In genomic region chr10:6920072-6921019, GRCh38 we compare ENCODE assay signal across 8 cellular contexts.
A peak's percentile ranks its signal among the peaks of the same experiment; 100 is the strongest.
DNase-seq lines count a peak whose midpoint lies in the region; ATAC-seq, FAIRE-seq and TF ChIP-seq lines count a peak whose summit lies in the region.

No MANE protein-coding gene starts in this region.

- H3K9me3 Mint-ChIP-seq in naive B cell, result no peaks in the 10 kb centered on the region

- peaks cover 5% of the 10 kb centered on the region for H3K4me1 ChIP-seq in endothelial cell of umbilical vein (ENCODE audit: control insufficient read depth, extremely low read depth, insufficient read depth, low read length)

- no peak overlapping the region for H3K4me3 Mint-ChIP-seq in naive B cell

- H3K36me3 Mint-ChIP-seq in naive B cell, result no peaks in the 10 kb centered on the region

- FAIRE-seq in GM18507 (lab: Jason Lieb, UNC) (peak; percentile 90), endothelial cell of umbilical vein (lab: Jason Lieb, UNC) (peak; percentile 67)

- no peaks in the 10 kb centered on the region for H3K79me2 ChIP-seq in endothelial cell of umbilical vein (ENCODE audit: control insufficient read depth, insufficient read depth, low read length)

- H4K20me1 ChIP-seq in endothelial cell of umbilical vein (replicated peaks; ENCODE audit: control insufficient read depth, extremely low read depth, insufficient read depth, low read length), result no peaks in the 10 kb centered on the region

- no peak overlapping the region for H3K4me2 ChIP-seq in endothelial cell of umbilical vein (ENCODE audit: insufficient read depth, low read length)

- H3K27ac ChIP-seq in endothelial cell of umbilical vein (ENCODE audit: insufficient read depth, low read depth, low read length), result no peak overlapping the region

- intact Hi-C loops in endothelial cell of umbilical vein (cut with micrococcal nuclease), result loop anchor here (2.0 to 10.0 kb wide), 4 partner anchors 248 to 767 kb away; partner anchors contain the start of gene SFMBT2

- no peaks in the 10 kb centered on the region for H3K9me1 ChIP-seq in endothelial cell of umbilical vein (replicated peaks; ENCODE audit: control insufficient read depth, extremely low read depth, insufficient read depth, low read length)

- H2AFZ ChIP-seq in endothelial cell of umbilical vein (ENCODE audit: low read depth, low read length), result no peak overlapping the region

- POLR2A ChIA-PET in endothelial cell of umbilical vein (lab: Charles Lee), result interaction anchor here (0.7 kb wide), 1 partner anchor 8 kb away, joined by 3 read pairs; no protein-coding TSS in a partner anchor

- no peaks in the 10 kb centered on the region for H3K9me3 ChIP-seq in endothelial cell of umbilical vein (replicated peaks; ENCODE audit: control insufficient read depth, insufficient read depth, low read length)

- H3K9ac ChIP-seq in endothelial cell of umbilical vein (replicated peaks; ENCODE audit: extremely low read depth, insufficient read depth, low read length), result no peak overlapping the region

- peaks cover 4 to 11% (median 9%) of the 10 kb centered on the region in 3 donors for H3K27me3 Mint-ChIP-seq in naive B cell

- peak; percentile 88 for ATAC-seq in HG02943 (IDR thresholded peaks at IDR 0.05; ENCODE audit: low read depth, unreplicated experiment)
- ATAC-seq in naive B cell (ENCODE audit: low read depth in 2 of 2), result peak; percentile 86 to 91

- peaks cover 10 to 30% (median 25%) of the 10 kb centered on the region in 3 donors for H3K4me1 Mint-ChIP-seq in naive B cell

- H3K36me3 ChIP-seq in endothelial cell of umbilical vein (ENCODE audit: control insufficient read depth in 2 of 2, extremely low read depth in 1 of 2, insufficient read depth in 2 of 2, low read length in 2 of 2), result no peaks in the 10 kb centered on the region

- dilution Hi-C loops in endothelial cell of umbilical vein (cut with MboI; ENCODE audit: extremely low pct_ligation_motif_present, low sequenced_read_pairs), result no loop called here

- peak overlapping the region in 3 of 6 donors; percentile 5 to 70 (median 64) for H3K27ac Mint-ChIP-seq in naive B cell

- CTCF ChIA-PET in endothelial cell of umbilical vein (lab: Charles Lee), result interaction anchor here (0.7 to 1.7 kb wide), 6 partner anchors 10 to 497 kb away, joined by 3 to 5 read pairs (median 4); partner anchors contain the start of gene SFMBT2

- H3K4me3 ChIP-seq in endothelial cell of umbilical vein (replicated peaks in 1 of 3; ENCODE audit: insufficient read depth in 1 of 3, low read depth in 1 of 3, low read length in 3 of 3), result no peak overlapping the region

- DNase-seq in A172 (ENCODE audit: low spot score) (peak; percentile 22), GM18507 (ENCODE audit: extremely low spot score, insufficient read length, low read depth) (peak; percentile 58), NCI-H774 (lab: John Stamatoyannopoulos, UW) (peak; percentile 32), endothelial cell of umbilical vein (ENCODE audit: low read depth, low spot score) (peak; percentile 48), naive B cell (peak; percentile 63)
- peak; percentile 43 to 57 (median 45) for DNase-seq in activated CD8-positive, alpha-beta memory T cell treated with anti-CD3 and anti-CD28 coated beads for 48 hours (ENCODE audit: low read depth in 2 of 3, low spot score in 2 of 3)
- peak; percentile 47 to 72 for DNase-seq in stimulated activated CD8-positive, alpha-beta memory T cell treated with anti-CD3 and anti-CD28 coated beads, Interleukin-7, amount 100 ng/mL, for 48 hours (ENCODE audit: extremely low read depth in 1 of 2, low read depth in 1 of 2)

- H3K27me3 ChIP-seq in endothelial cell of umbilical vein (ENCODE audit: control insufficient read depth in 2 of 2, insufficient read depth in 2 of 2, low read length in 2 of 2), result no peaks in the 10 kb centered on the region

- no TSS peak for BruUV-seq in endothelial cell of umbilical vein (replicated peaks; lab: Mats Ljungman, UMichigan)

- peak; percentile 46 to 70 for TF ChIP-seq CTCF in endothelial cell of umbilical vein (IDR thresholded peaks at IDR 0.05; ENCODE audit: extremely low read depth in 1 of 2, insufficient read depth in 1 of 2, low read depth in 1 of 2, low read length in 2 of 2)

- no peak for TF ChIP-seq POLR2A in endothelial cell of umbilical vein (IDR thresholded peaks at IDR 0.05; ENCODE audit: low read depth, low read length)

TF ChIP-seq in endothelial cell of umbilical vein, 7 proteins besides CTCF, POLR2A, EP300 and RAD21:
- no peak for TF ChIP-seq POLR2AphosphoS5 (IDR thresholded peaks at IDR 0.05; ENCODE audit: insufficient read depth, low read depth, low read length)
- TF ChIP-seq EZH2 (IDR thresholded peaks at IDR 0.05; ENCODE audit: borderline replicate concordance, low read depth, low read length, severe bottlenecking), result no peak
- no peak for TF ChIP-seq JUN (IDR thresholded peaks at IDR 0.05; ENCODE audit: borderline replicate concordance, insufficient read depth, insufficient read length, low read depth)
